ENCODE assay signal across 1 cellular context in the genomic region with DNA sequence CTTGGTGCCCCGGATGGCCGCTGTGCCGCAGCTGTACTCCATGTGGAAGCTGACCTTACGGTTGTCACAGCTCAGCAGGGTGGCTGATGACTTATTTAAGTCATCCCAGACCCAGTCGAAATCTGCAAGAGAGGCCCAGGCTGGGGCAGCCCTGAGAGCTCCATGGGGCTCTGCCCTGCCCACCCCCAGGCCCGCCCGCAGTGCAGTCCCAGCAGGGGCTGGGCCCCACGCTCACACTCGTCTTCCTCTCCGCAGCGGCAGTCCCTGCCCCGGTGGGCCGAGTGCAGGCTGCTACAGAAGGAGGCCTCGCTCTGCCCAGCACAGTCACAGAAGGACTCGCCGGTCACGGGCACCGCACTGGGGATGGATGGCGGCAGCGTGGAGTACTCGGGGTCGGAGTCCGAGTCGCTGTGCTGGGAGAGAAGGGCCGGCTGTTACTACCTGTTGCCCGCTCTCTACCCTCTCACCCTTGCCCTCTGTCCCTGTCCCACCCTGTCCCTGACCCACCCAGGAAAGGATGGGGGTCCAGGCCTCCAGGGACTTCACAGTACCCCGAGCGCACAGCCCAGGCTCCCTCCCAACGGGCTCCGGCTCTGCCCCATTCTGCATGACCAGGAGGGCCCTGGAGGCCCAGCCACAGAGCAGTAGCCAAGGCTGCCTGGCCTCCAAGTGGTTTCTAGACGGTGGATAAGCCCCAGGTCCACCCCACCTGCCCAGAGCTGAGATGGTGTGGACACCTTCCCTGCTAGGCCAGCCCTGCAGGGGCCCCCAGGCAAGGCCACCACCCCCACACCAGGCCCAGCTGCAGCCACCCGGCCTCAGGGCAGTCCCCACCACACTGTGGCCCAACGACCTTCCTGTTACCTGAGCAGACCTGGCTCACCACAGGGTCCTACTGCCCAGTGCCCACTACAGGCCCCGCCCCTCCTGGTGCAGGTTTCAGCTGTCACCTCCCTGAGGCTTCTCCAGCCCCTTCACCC.
TF ChIP-seq lines count a peak whose summit lies in the region.

No MANE protein-coding gene starts in this region.

TF ChIP-seq in endothelial cell of umbilical vein, 7 proteins besides CTCF, POLR2A, EP300 and RAD21:
- TF ChIP-seq MYC (IDR thresholded peaks at IDR 0.05; ENCODE audit: low read depth, low read length): no peak
- peak; percentile 15 for TF ChIP-seq POLR2AphosphoS5 (IDR thresholded peaks at IDR 0.05; ENCODE audit: insufficient read depth, low read depth, low read length)
- TF ChIP-seq GATA2 (IDR thresholded peaks at IDR 0.05; ENCODE audit: insufficient read depth, insufficient read length, low read depth, low read length): no peak
- TF ChIP-seq, protein P1, sequence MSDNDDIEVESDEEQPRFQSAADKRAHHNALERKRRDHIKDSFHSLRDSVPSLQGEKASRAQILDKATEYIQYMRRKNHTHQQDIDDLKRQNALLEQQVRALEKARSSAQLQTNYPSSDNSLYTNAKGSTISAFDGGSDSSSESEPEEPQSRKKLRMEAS (IDR thresholded peaks at IDR 0.05; ENCODE audit: insufficient read depth, insufficient read length): no peak
- TF ChIP-seq JUN (IDR thresholded peaks at IDR 0.05; ENCODE audit: borderline replicate concordance, insufficient read depth, insufficient read length, low read depth): no peak
- no peak for TF ChIP-seq FOS (IDR thresholded peaks at IDR 0.05; ENCODE audit: borderline replicate concordance, insufficient read depth, low read length)
TF ChIP-seq in endothelial cell of umbilical vein: peak in this region for 1.
